Comparison of ENCODE assay signal across 19 cellular contexts in genomic region chr19:46391296-46392251, GRCh38. TPM values are rescaled to one million over a fixed set of nuclear protein-coding genes. Genes with fewer than 3 reads are reported as not detected.
DNase-seq lines count a peak whose midpoint lies in the region; ATAC-seq and TF ChIP-seq lines count a peak whose summit lies in the region.
"Had no signal": no experiment of that assay in that cellular context is flagged by ENCODE, and none has a peak within 500 bp of the region (broad histone marks: within the 10 kb centered on the region; RNA-seq: fewer than 3 reads in every experiment).

No MANE protein-coding gene starts in this region.

- H3K79me1 ChIP-seq in trophoblast cell (ENCODE audit: low read length): no peaks in the 10 kb centered on the region

- no peak overlapping the region for H3K4ac ChIP-seq in trophoblast cell (ENCODE audit: low read depth, low read length)

- no peak for TF ChIP-seq EP300 in gastroesophageal sphincter (IDR thresholded peaks at IDR 0.05)

- H3K9me3 ChIP-seq in BLaER1 (no peaks in the 10 kb centered on the region), SJCRH30 (replicated peaks) (no peaks in the 10 kb centered on the region), gastroesophageal sphincter (no peaks in the 10 kb centered on the region), trophoblast cell (ENCODE audit: insufficient read depth, low read depth, low read length) (peaks cover 7% of the 10 kb centered on the region)
- H3K9me3 ChIP-seq: esophagus squamous epithelium, stomach had no signal

- H3K79me2 ChIP-seq in trophoblast cell (ENCODE audit: control insufficient read depth, insufficient read depth, low read length, poor library complexity): no peaks in the 10 kb centered on the region

- no peak overlapping the region for H4K91ac ChIP-seq in trophoblast cell (ENCODE audit: low read depth, low read length)

- TF ChIP-seq POLR2A in gastroesophageal sphincter (IDR thresholded peaks at IDR 0.05): no peak

- ATAC-seq in gastroesophageal sphincter (no peak), HG02759 (IDR thresholded peaks at IDR 0.05; ENCODE audit: unreplicated experiment) (no peak), GM19324 (IDR thresholded peaks at IDR 0.05; ENCODE audit: low FRiP score, unreplicated experiment) (no peak), HG03196 (IDR thresholded peaks at IDR 0.05; ENCODE audit: unreplicated experiment) (no peak)
- ATAC-seq: SK-N-SH treated with all-trans-retinoic acid at 6 μM for 48 hours had no signal

- H3K4me3 ChIP-seq in BLaER1: peak overlapping the region; percentile 47
- no peak overlapping the region for H3K4me3 ChIP-seq in SJCRH30
- H3K4me3 ChIP-seq in gastroesophageal sphincter: no peak overlapping the region
- H3K4me3 ChIP-seq in trophoblast cell (ENCODE audit: low read depth, low read length): no peak overlapping the region
- H3K4me3 ChIP-seq: esophagus squamous epithelium, stomach had no signal

- H3K27me3 ChIP-seq in BLaER1: no peaks in the 10 kb centered on the region
- no peaks in the 10 kb centered on the region for H3K27me3 ChIP-seq in SJCRH30
- no peaks in the 10 kb centered on the region for H3K27me3 ChIP-seq in gastroesophageal sphincter
- no peaks in the 10 kb centered on the region for H3K27me3 ChIP-seq in trophoblast cell (ENCODE audit: insufficient read depth, low read length)
- H3K27me3 ChIP-seq: esophagus squamous epithelium, stomach had no signal

- H3K18ac ChIP-seq in trophoblast cell (ENCODE audit: low read length): no peak overlapping the region

- H3K4me2 ChIP-seq in BLaER1 (peak overlapping the region; percentile 82), trophoblast cell (ENCODE audit: low read length) (no peak overlapping the region)

- peak overlapping the region; percentile 25 for H2BK12ac ChIP-seq in trophoblast cell (ENCODE audit: low read length)

- peaks cover 64% of the 10 kb centered on the region for H3K4me1 ChIP-seq in BLaER1
- no peaks in the 10 kb centered on the region; the same call in 1 of the 2 replicates for H3K4me1 ChIP-seq in SJCRH30
- H3K4me1 ChIP-seq in gastroesophageal sphincter: peaks cover 0 to 33% (median 7%) of the 10 kb centered on the region in 3 donors
- peaks cover 5% of the 10 kb centered on the region in 2 experiments for H3K4me1 ChIP-seq in trophoblast cell (ENCODE audit: control insufficient read depth in 1 of 2, insufficient read depth in 2 of 2, low read length in 2 of 2)

- H4K12ac ChIP-seq in trophoblast cell (ENCODE audit: low read depth, low read length): peak overlapping the region; percentile 10

- no peak overlapping the region for H2BK5ac ChIP-seq in trophoblast cell (ENCODE audit: low read depth, low read length, poor library complexity)

- H2BK120ac ChIP-seq in trophoblast cell (ENCODE audit: insufficient read depth, low read length, poor library complexity): no peak overlapping the region

- H4K8ac ChIP-seq in trophoblast cell (ENCODE audit: low read depth, low read length): no peak overlapping the region

- no peak overlapping the region for H2AFZ ChIP-seq in trophoblast cell (ENCODE audit: insufficient read depth, low read length, poor library complexity)

- DNase-seq in SJCRH30 (no peak), trophoblast cell (no peak), COLO829 (ENCODE audit: low spot score) (no peak)
- DNase-seq: activated CD4-positive, alpha-beta T cell treated with anti-CD3 and anti-CD28 coated beads, Interleukin-2, amount 50 U/mL, for 1 hour; activated naive CD4-positive, alpha-beta T cell treated with anti-CD3 and anti-CD28 coated beads, Interleukin-2, amount 10 ng/mL, durations not matched to agents 7 days and 5 days; COR-L47; esophagus squamous epithelium; HFFc6; NCI-H526 treated with DMSO at 0.1 percent for 48 hours; OCI-M1; retina; stomach had no signal

- H3K27ac ChIP-seq in BLaER1 (peak overlapping the region; percentile 94), SJCRH30 (0 out of 2 replicates have a peak overlapping the region, but pooled peaks have one; percentile 12), gastroesophageal sphincter (peak overlapping the region in 3 of 4 donors; percentile 47 to 59 (median 51)), trophoblast cell (ENCODE audit: low read depth, low read length) (no peak overlapping the region)

- no peak for TF ChIP-seq CTCF in gastroesophageal sphincter (IDR thresholded peaks at IDR 0.05)

- H2AK5ac ChIP-seq in trophoblast cell (ENCODE audit: low read length): no peak overlapping the region

- H4K20me1 ChIP-seq in BLaER1: no peaks in the 10 kb centered on the region

- no peak overlapping the region for H3K14ac ChIP-seq in trophoblast cell (ENCODE audit: low read length)

- no peak overlapping the region for H3K23ac ChIP-seq in trophoblast cell (ENCODE audit: low read length)

- H3K36me3 ChIP-seq in BLaER1: peaks cover 56% of the 10 kb centered on the region
- peaks cover 49% of the 10 kb centered on the region for H3K36me3 ChIP-seq in SJCRH30
- H3K36me3 ChIP-seq in gastroesophageal sphincter: peaks cover 0 to 55% of the 10 kb centered on the region in 2 donors
- peaks cover 50 to 54% of the 10 kb centered on the region in 2 experiments for H3K36me3 ChIP-seq in trophoblast cell (ENCODE audit: control insufficient read depth in 1 of 2, insufficient read depth in 2 of 2, low read length in 2 of 2)

- 81 to 84% methylated on average over 10 to 14 of the region's 33 CpGs for WGBS in gastroesophageal sphincter (ENCODE audit: low coverage in 1 of 2), 2 donors
- WGBS in trophoblast cell (ENCODE audit: extremely low coverage, insufficient coverage, insufficient read length): no CpG with 5 or more reads among the region's 33 CpGs

- peak overlapping the region; percentile 81 for H3K9ac ChIP-seq in BLaER1
- no peak overlapping the region for H3K9ac ChIP-seq in trophoblast cell (ENCODE audit: low read length)

RNA-seq across cellular contexts. Expression of gene CCDC8, which starts 21.8 kb away (rescaled TPM):
- total RNA-seq in SJCRH30 (2014; rRNA removed; shearing (Covaris generic)): 39.7 and 41.8 TPM in 2 replicates
- 10 to 100 TPM in 1 of 4 donors, 1 to 10 TPM in 3; 4.3 to 10.1 (median 7.6) TPM for total RNA-seq in gastroesophageal sphincter
- polyA plus RNA-seq in trophoblast cell (2013): 13.4 and 13.9 TPM in 2 replicates

RNA-seq across cellular contexts. Expression of gene PNMA8C, which starts 37.2 kb away (rescaled TPM):
- 0.02 TPM in 1 of 2 replicates, not detected in the other for total RNA-seq in SJCRH30 (2014; rRNA removed; shearing (Covaris generic))
- total RNA-seq in gastroesophageal sphincter: under 1 TPM in 3 of 4 donors, not detected in 1; 0.12 to 0.39 (median 0.27) TPM
- 0.01 TPM in 1 of 2 replicates, not detected in the other for polyA plus RNA-seq in trophoblast cell (2013)
- total RNA-seq: dermis microvascular lymphatic vessel endothelial cell, esophagus squamous epithelium had no signal

RNA-seq across cellular contexts. Expression of gene PPP5C, which starts 44.7 kb away (rescaled TPM):
- 97.7 and 98.1 TPM in 2 replicates for total RNA-seq in SJCRH30 (2014; rRNA removed; shearing (Covaris generic))
- 10 to 100 TPM; 48.2 to 69.5 (median 50.7) TPM for total RNA-seq in gastroesophageal sphincter
- 49.7 and 52.0 TPM in 2 replicates for polyA plus RNA-seq in trophoblast cell (2013)
